Comparison of ENCODE assay signal across 27 cellular contexts in the genomic region with DNA sequence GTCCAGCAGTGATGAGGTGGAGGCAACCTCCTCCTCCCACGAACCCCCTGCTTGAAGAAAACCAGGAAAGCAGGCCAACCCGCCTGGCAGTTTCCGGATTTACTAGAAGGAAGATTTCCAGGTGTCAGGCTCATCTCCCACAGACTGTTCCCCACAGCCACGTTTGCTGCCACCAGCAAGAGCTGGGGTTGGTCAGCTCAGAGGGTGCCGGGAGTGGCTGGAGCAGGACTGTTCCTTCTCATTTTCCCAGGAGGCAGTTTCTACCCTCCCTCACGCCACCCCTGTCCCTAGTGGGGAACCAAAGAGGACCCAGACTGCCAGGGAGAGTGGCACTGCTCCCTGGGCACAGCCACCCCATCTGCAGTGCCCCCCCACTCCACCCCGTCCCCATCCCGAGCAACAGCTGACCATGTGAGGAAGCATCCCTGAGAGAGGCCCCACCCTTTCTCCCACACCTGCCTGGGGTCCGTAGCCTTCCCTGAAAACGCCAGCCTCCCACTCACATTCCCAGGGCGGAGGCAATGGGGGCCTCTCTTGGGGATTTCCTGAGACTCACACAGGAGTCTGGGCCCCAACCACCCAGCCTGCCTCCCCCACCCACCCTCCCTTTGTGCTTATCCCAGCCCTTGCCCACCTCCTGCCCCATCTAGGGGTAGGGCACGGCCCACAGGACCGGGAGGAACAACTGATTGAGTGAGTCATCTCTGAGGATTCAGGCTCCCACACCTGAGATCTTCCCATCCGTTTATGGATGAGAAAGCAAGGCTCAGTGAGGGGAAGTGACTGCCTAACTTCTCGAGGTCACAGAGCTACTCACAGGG. TPM values are rescaled to one million over a fixed set of nuclear protein-coding genes. Genes with fewer than 3 reads are reported as not detected.
A peak's percentile ranks its signal among the peaks of the same experiment; 100 is the strongest.
DNase-seq lines count a peak whose midpoint lies in the region; ATAC-seq, FAIRE-seq and TF ChIP-seq lines count a peak whose summit lies in the region.
"Had no signal": no experiment of that assay in that cellular context is flagged by ENCODE, and none has a peak within 500 bp of the region (broad histone marks: within the 10 kb centered on the region; RNA-seq: fewer than 3 reads in every experiment).

No MANE protein-coding gene starts in this region.

- no peak for TF ChIP-seq CTCF in A549 (IDR thresholded peaks at IDR 0.05)
- no peak for TF ChIP-seq CTCF in Panc1 (IDR thresholded peaks at IDR 0.05)
- TF ChIP-seq CTCF in epithelial cell of esophagus (IDR thresholded peaks at IDR 0.05; ENCODE audit: insufficient read depth, low read depth, low read length, missing control alignments), result no peak
- no peak for TF ChIP-seq CTCF in omental fat pad (IDR thresholded peaks at IDR 0.05)
- no peak for TF ChIP-seq CTCF in vagina (IDR thresholded peaks at IDR 0.05)
- no peak for TF ChIP-seq CTCF in GM23338 (conservative IDR thresholded peaks at IDR 0.05; ENCODE audit: low read depth in 2 of 2)

- CTCF ChIA-PET in A549 (lab: Yijun Ruan, JAX) (interaction anchor here (0.6 to 1.5 kb wide), 6 partner anchors 25 to 317 kb away, joined by 3 to 7 read pairs (median 4); no protein-coding TSS in a partner anchor), Panc1 (lab: Charles Lee) (no interaction called here)
- CTCF ChIA-PET in activated CD4-positive, alpha-beta T cell treated with anti-CD3 and anti-CD28 coated beads, Interleukin-2, amount 10 ng/mL, durations not matched to agents 7 days and 5 days (lab: Charles Lee), result no interaction called here

- no peak overlapping the region for H3K4me3 Mint-ChIP-seq in activated CD4-positive, alpha-beta T cell treated with anti-CD3 and anti-CD28 coated beads, Interleukin-2, amount 10 ng/mL, durations not matched to agents 7 days and 5 days
- H3K4me3 Mint-ChIP-seq in GM23338, result no peak overlapping the region
- H3K4me3 Mint-ChIP-seq: central memory CD8-positive, alpha-beta T cell; IgD-negative memory B cell had no signal

- H3K27ac ChIP-seq in A549, result no peak overlapping the region
- H3K27ac ChIP-seq in Panc1 (ENCODE audit: low read length), result no peak overlapping the region
- H3K27ac ChIP-seq in vagina, result no peak overlapping the region
- H3K27ac ChIP-seq in GM23338 (ENCODE audit: low read depth), result no peak overlapping the region
- H3K27ac ChIP-seq: esophagus muscularis mucosa, SJSA1, uterus, VCaP had no signal

- H3K4me3 ChIP-seq in A549 (no peak overlapping the region), Panc1 (ENCODE audit: low read depth in 2 of 2, low read length in 2 of 2) (no peak overlapping the region), epithelial cell of esophagus (ENCODE audit: low read length) (no peak overlapping the region), vagina (no peak overlapping the region), GM23338 (no peak overlapping the region)
- H3K4me3 ChIP-seq: esophagus muscularis mucosa, mucosa of descending colon, SJSA1, uterus had no signal

- no peak for TF ChIP-seq RAD21 in A549 (conservative IDR thresholded peaks at IDR 0.05 in 1 of 2, IDR thresholded peaks at IDR 0.05 in 1 of 2)

- no peak overlapping the region for H2AFZ ChIP-seq in GM23338

- H3K4me1 ChIP-seq in A549, result peaks cover 7% of the 10 kb centered on the region; the same call in 2 of the 3 replicates
- peaks cover 3% of the 10 kb centered on the region for H3K4me1 ChIP-seq in Panc1 (ENCODE audit: control insufficient read depth, insufficient read depth, low read length)
- H3K4me1 ChIP-seq in vagina, result peaks cover 25% of the 10 kb centered on the region
- H3K4me1 ChIP-seq in GM23338 (ENCODE audit: insufficient read depth), result no peaks in the 10 kb centered on the region
- H3K4me1 ChIP-seq: esophagus muscularis mucosa, uterus had no signal

- no peak for TF ChIP-seq EP300 in A549 (IDR thresholded peaks at IDR 0.05)

- H3K27me3 ChIP-seq in Panc1 (ENCODE audit: control insufficient read depth, insufficient read depth, low read length) (no peaks in the 10 kb centered on the region), vagina (no peaks in the 10 kb centered on the region), GM23338 (ENCODE audit: insufficient read depth) (no peaks in the 10 kb centered on the region)
- H3K27me3 ChIP-seq: SJSA1, uterus had no signal

- POLR2A ChIA-PET in A549 (lab: Yijun Ruan, JAX), result no interaction called here
- POLR2A ChIA-PET in Panc1 (lab: Charles Lee), result interaction anchor here (0.5 kb wide), 1 partner anchor 205 kb away, joined by 7 read pairs; no protein-coding TSS in a partner anchor
- POLR2A ChIA-PET in activated CD4-positive, alpha-beta T cell treated with anti-CD3 and anti-CD28 coated beads, Interleukin-2, amount 10 ng/mL, durations not matched to agents 7 days and 5 days (lab: Charles Lee), result no interaction called here

- H3K27ac Mint-ChIP-seq in activated CD4-positive, alpha-beta T cell treated with anti-CD3 and anti-CD28 coated beads, Interleukin-2, amount 10 ng/mL, durations not matched to agents 7 days and 5 days, result no peak overlapping the region
- no peak overlapping the region for H3K27ac Mint-ChIP-seq in GM23338
- H3K27ac Mint-ChIP-seq: IgD-negative memory B cell had no signal

- H3K9me2 ChIP-seq in GM23338 (ENCODE audit: insufficient read depth), result no peaks in the 10 kb centered on the region

- intact Hi-C loops in Panc1 (cut with micrococcal nuclease; ENCODE audit: unreplicated experiment), result no loop called here
- intact Hi-C loops in vagina (cut with DNase I), result no loop called here

- WGBS in A549 (ENCODE audit: missing lambda C conversion rate), result 45% methylated on average over 14 of the region's 15 CpGs

- H3F3A ChIP-seq in GM23338 (replicated peaks; ENCODE audit: low read depth), result no peaks in the 10 kb centered on the region

- ATAC-seq in A549, result peak; percentile 15 to 45; a peak in 3 of 6 replicates
- peak; percentile 27; the same call in 1 of the 2 replicates for ATAC-seq in Panc1
- peak; percentile 54 for ATAC-seq in omental fat pad (ENCODE audit: low FRiP score)
- no peak for ATAC-seq in GM23338
- ATAC-seq: left ventricle myocardium superior, mucosa of descending colon had no signal

- H3K9me3 ChIP-seq in A549, result no peaks in the 10 kb centered on the region
- H3K9me3 ChIP-seq in Panc1 (ENCODE audit: control insufficient read depth, insufficient read depth, low read depth, low read length), result no peaks in the 10 kb centered on the region
- no peaks in the 10 kb centered on the region for H3K9me3 ChIP-seq in vagina
- H3K9me3 ChIP-seq: esophagus muscularis mucosa, mucosa of descending colon, SJSA1, uterus had no signal

- H3K4me2 ChIP-seq in A549, result no peak overlapping the region
- H3K4me2 ChIP-seq in GM23338, result no peak overlapping the region

- TF ChIP-seq POLR2A in A549 (IDR thresholded peaks at IDR 0.05; ENCODE audit: low read length) (no peak), vagina (IDR thresholded peaks at IDR 0.05) (no peak)

- DNase-seq in A549 (ENCODE audit: low read depth in 1 of 2, low spot score in 1 of 2) (no peak), Panc1 (ENCODE audit: low read depth, low spot score) (no peak), epithelial cell of esophagus (ENCODE audit: low read depth) (peak; percentile 94), omental fat pad (ENCODE audit: low spot score) (no peak), vagina (ENCODE audit: extremely low spot score in 2 of 2) (no peak), GM23338 (ENCODE audit: low spot score) (no peak), OCI-M1 (lab: John Stamatoyannopoulos, UW) (no peak)
- DNase-seq in activated CD4-positive, alpha-beta T cell treated with anti-CD3 and anti-CD28 coated beads, Interleukin-2, amount 10 ng/mL, durations not matched to agents 7 days and 5 days, result no peak
- DNase-seq: activated CD4-positive, alpha-beta T cell treated with anti-CD3 and anti-CD28 coated beads, Interleukin-2, amount 50 U/mL, for 48 hours; amygdala; Calu3; left ventricle myocardium superior; mucosa of descending colon; NCI-H748 treated with DMSO at 0.1 percent for 48 hours; retina; stimulated activated CD4-positive, alpha-beta T cell treated with anti-CD3 and anti-CD28 coated beads, Interleukin-12 subunit alpha, Interleukin-12 subunit beta, amount 100 ng/mL, for 4 hours; T-helper 2 cell; uterus had no signal

- no peaks in the 10 kb centered on the region for H3K36me3 Mint-ChIP-seq in activated CD4-positive, alpha-beta T cell treated with anti-CD3 and anti-CD28 coated beads, Interleukin-2, amount 10 ng/mL, durations not matched to agents 7 days and 5 days (ENCODE audit: low read depth)
- H3K36me3 Mint-ChIP-seq in GM23338 (ENCODE audit: low read depth), result no peaks in the 10 kb centered on the region
- H3K36me3 Mint-ChIP-seq: IgD-negative memory B cell had no signal

- H3K9me3 Mint-ChIP-seq in activated CD4-positive, alpha-beta T cell treated with anti-CD3 and anti-CD28 coated beads, Interleukin-2, amount 10 ng/mL, durations not matched to agents 7 days and 5 days, result no peaks in the 10 kb centered on the region
- no peaks in the 10 kb centered on the region; the same call in 2 of the 3 replicates for H3K9me3 Mint-ChIP-seq in GM23338
- H3K9me3 Mint-ChIP-seq: central memory CD8-positive, alpha-beta T cell; IgD-negative memory B cell had no signal

- in situ Hi-C loops in Panc1 (cut with HindIII; ENCODE audit: low pct_unique_long_range_greater_than_20kb, low sequenced_read_pairs), result no loop called here

- no peaks in the 10 kb centered on the region for H3K4me1 Mint-ChIP-seq in activated CD4-positive, alpha-beta T cell treated with anti-CD3 and anti-CD28 coated beads, Interleukin-2, amount 10 ng/mL, durations not matched to agents 7 days and 5 days
- H3K4me1 Mint-ChIP-seq in GM23338, result peaks cover 17% of the 10 kb centered on the region; the same call in 2 of the 3 replicates
- H3K4me1 Mint-ChIP-seq: central memory CD8-positive, alpha-beta T cell had no signal

- no peaks in the 10 kb centered on the region for H3K79me2 ChIP-seq in GM23338 (replicated peaks; ENCODE audit: insufficient read depth)

- no peaks in the 10 kb centered on the region for H3K27me3 Mint-ChIP-seq in activated CD4-positive, alpha-beta T cell treated with anti-CD3 and anti-CD28 coated beads, Interleukin-2, amount 10 ng/mL, durations not matched to agents 7 days and 5 days
- peaks cover 18% of the 10 kb centered on the region for H3K27me3 Mint-ChIP-seq in GM23338 (ENCODE audit: insufficient read depth, low read depth, poor library complexity)

- H3K36me3 ChIP-seq in Panc1 (ENCODE audit: control insufficient read depth, insufficient read depth, low read length), result no peaks in the 10 kb centered on the region
- no peaks in the 10 kb centered on the region for H3K36me3 ChIP-seq in vagina
- no peaks in the 10 kb centered on the region for H3K36me3 ChIP-seq in GM23338 (ENCODE audit: insufficient read depth)
- H3K36me3 ChIP-seq: esophagus muscularis mucosa, uterus had no signal

- FAIRE-seq in A549 (lab: Jason Lieb, UNC), result no peak
- FAIRE-seq: A204.1, GM18507 had no signal

- no peaks in the 10 kb centered on the region for H4K20me1 ChIP-seq in GM23338 (replicated peaks; ENCODE audit: insufficient read depth)

- no TSS peak for BruUV-seq in Panc1 (replicated peaks; lab: Mats Ljungman, UMichigan)

RNA-seq across cellular contexts. Expression of a gene that starts 5.8 kb away (rescaled TPM):
- polyA plus RNA-seq in A549 (2011; rRNA removed), result 0.78 and 1.2 TPM in 2 replicates
- polyA plus RNA-seq in A549 (2012; cell fraction: cytosol; rRNA removed), result 1.1 and 1.4 TPM in 2 replicates
- 1.2 and 2.0 TPM in 2 replicates for polyA plus RNA-seq in A549 (2012; cell fraction: nucleus; rRNA removed)
- polyA plus RNA-seq in A549 (2017; fragmentation: RNase III; extraction: RNeasy Plus Mini Kit Qiagen cat#74134 plus additional on column Dnase treatment), result 0.43 to 0.57 TPM (median 0.56 TPM) in 3 replicates
- 0.83 and 1.2 TPM in 2 replicates for polyA minus RNA-seq in A549 (2011; rRNA and poly(A)+ RNA removed)
- total RNA-seq in Panc1 (2021; ENCODE audit: unreplicated experiment), result 1.9 TPM
- 4.7 TPM for polyA plus RNA-seq in Panc1 (2012; ENCODE audit: insufficient read length)
- under 1 TPM in 1 of 4 donors, not detected in 3; 0.56 TPM for total RNA-seq in omental fat pad
- total RNA-seq in activated CD4-positive, alpha-beta T cell treated with anti-CD3 and anti-CD28 coated beads, Interleukin-2, amount 10 ng/mL, durations not matched to agents 7 days and 5 days, result under 1 TPM in 1 of 2 experiments, not detected in 1; 0.25 TPM
- 165 TPM for total RNA-seq in vagina
- 0.63 TPM in 1 of 2 replicates, not detected in the other for total RNA-seq in GM23338 (2014; rRNA removed; shearing (Covaris generic))
- 1.8 TPM in 2 replicates for polyA plus RNA-seq in GM23338 (2016; fragmentation: Nextera tagmentation; extraction: Ambion mirVana)
- total RNA-seq: left ventricle myocardium superior had no signal
- polyA plus RNA-seq: IgD-negative memory B cell had no signal

RNA-seq across cellular contexts. Expression of a gene that starts 6.0 kb away (rescaled TPM):
- 0.21 and 0.28 TPM in 2 replicates for polyA plus RNA-seq in A549 (2011; rRNA removed)
- 0.13 and 0.28 TPM in 2 replicates for polyA plus RNA-seq in A549 (2012; cell fraction: cytosol; rRNA removed)
- 0.53 and 0.90 TPM in 2 replicates for polyA plus RNA-seq in A549 (2012; cell fraction: nucleus; rRNA removed)
- 0.44 TPM in 1 of 3 replicates, not detected in the others for polyA plus RNA-seq in A549 (2017; fragmentation: RNase III; extraction: RNeasy Plus Mini Kit Qiagen cat#74134 plus additional on column Dnase treatment)
- 0.29 and 0.70 TPM in 2 replicates for polyA minus RNA-seq in A549 (2011; rRNA and poly(A)+ RNA removed)
- total RNA-seq in Panc1 (2021; ENCODE audit: unreplicated experiment), result 1.6 TPM
- polyA plus RNA-seq in Panc1 (2012; ENCODE audit: insufficient read length), result 2.7 TPM
- total RNA-seq in omental fat pad, result 100 to 1,000 TPM in 1 of 4 donors, 1 to 10 TPM in 2, under 1 TPM in 1; 0.84 to 158 (median 7.6) TPM
- total RNA-seq in activated CD4-positive, alpha-beta T cell treated with anti-CD3 and anti-CD28 coated beads, Interleukin-2, amount 10 ng/mL, durations not matched to agents 7 days and 5 days, result not detected
- 872 TPM for total RNA-seq in vagina
- not detected in 2 replicates for total RNA-seq in GM23338 (2014; rRNA removed; shearing (Covaris generic))
- polyA plus RNA-seq in GM23338 (2016; fragmentation: Nextera tagmentation; extraction: Ambion mirVana), result not detected in 2 replicates
- total RNA-seq: left ventricle myocardium superior, mucosa of descending colon, uterus had no signal
- polyA plus RNA-seq: IgD-negative memory B cell had no signal

RNA-seq across cellular contexts. Expression of a gene that starts 31.9 kb away (rescaled TPM):
- polyA plus RNA-seq in A549 (2011; rRNA removed), result 0.04 TPM in 1 of 2 replicates, not detected in the other
- 0.05 and 0.08 TPM in 2 replicates for polyA plus RNA-seq in A549 (2012; cell fraction: cytosol; rRNA removed)
- 0.17 and 0.31 TPM in 2 replicates for polyA plus RNA-seq in A549 (2012; cell fraction: nucleus; rRNA removed)
- 0.07 to 0.10 TPM (median 0.09 TPM) in 3 replicates for polyA plus RNA-seq in A549 (2017; fragmentation: RNase III; extraction: RNeasy Plus Mini Kit Qiagen cat#74134 plus additional on column Dnase treatment)
- polyA minus RNA-seq in A549 (2011; rRNA and poly(A)+ RNA removed), result 0.21 TPM in 1 of 2 replicates, not detected in the other
- total RNA-seq in Panc1 (2021; ENCODE audit: unreplicated experiment), result not detected
- 0.78 TPM for polyA plus RNA-seq in Panc1 (2012; ENCODE audit: insufficient read length)
- 1 to 10 TPM in 2 of 4 donors, under 1 TPM in 1, not detected in 1; 0.56 to 4.0 (median 3.0) TPM for total RNA-seq in omental fat pad
- not detected for total RNA-seq in activated CD4-positive, alpha-beta T cell treated with anti-CD3 and anti-CD28 coated beads, Interleukin-2, amount 10 ng/mL, durations not matched to agents 7 days and 5 days
- total RNA-seq in vagina, result 1,546 TPM
- not detected in 2 replicates for total RNA-seq in GM23338 (2014; rRNA removed; shearing (Covaris generic))
- not detected in 2 replicates for polyA plus RNA-seq in GM23338 (2016; fragmentation: Nextera tagmentation; extraction: Ambion mirVana)
- total RNA-seq: left ventricle myocardium superior had no signal
- polyA plus RNA-seq: IgD-negative memory B cell had no signal

RNA-seq across cellular contexts. Expression of a gene that starts 46.7 kb away (rescaled TPM):
- polyA plus RNA-seq in A549 (2011; rRNA removed) (not detected in 2 replicates), A549 (2017; fragmentation: RNase III; extraction: RNeasy Plus Mini Kit Qiagen cat#74134 plus additional on column Dnase treatment) (not detected in 3 replicates), GM23338 (2016; fragmentation: Nextera tagmentation; extraction: Ambion mirVana) (not detected in 2 replicates)
- not detected in 2 replicates for polyA plus RNA-seq in A549 (2012; cell fraction: cytosol; rRNA removed)
- polyA plus RNA-seq in A549 (2012; cell fraction: nucleus; rRNA removed), result not detected in 2 replicates
- not detected in 2 replicates for polyA minus RNA-seq in A549 (2011; rRNA and poly(A)+ RNA removed)
- total RNA-seq in Panc1 (2021; ENCODE audit: unreplicated experiment) (not detected), omental fat pad (not detected), vagina (not detected)
- not detected for polyA plus RNA-seq in Panc1 (2012; ENCODE audit: insufficient read length)
- total RNA-seq in activated CD4-positive, alpha-beta T cell treated with anti-CD3 and anti-CD28 coated beads, Interleukin-2, amount 10 ng/mL, durations not matched to agents 7 days and 5 days, result not detected
- total RNA-seq in GM23338 (2014; rRNA removed; shearing (Covaris generic)), result not detected in 2 replicates
- total RNA-seq: Calu3, esophagus muscularis mucosa, left ventricle myocardium superior, M059J, mucosa of descending colon, SJSA1 had no signal
- polyA plus RNA-seq: BJ, IgD-negative memory B cell had no signal

Comparison
In these comparisons a context has a peak if more than half of its experiments do, and no peak if none do; other contexts are left out.
1. RNA of a gene that starts 5.8 kb away (total RNA-seq): 165 TPM in vagina (single experiment); 1.9 TPM in Panc1 (single experiment), 0.63 TPM in GM23338, 0.25 TPM in activated CD4-positive, alpha-beta T cell treated with anti-CD3 and anti-CD28 coated beads, Interleukin-2, amount 10 ng/mL, durations not matched to agents 7 days and 5 days and 0.56 TPM in omental fat pad; every median in the first group is over 10 times any median in the second.
2. RNA of a gene that starts 31.9 kb away (total RNA-seq): 1,546 TPM in vagina (single experiment); 0.56 to 4.0 TPM in omental fat pad, not detected in Panc1 (single experiment), not detected in activated CD4-positive, alpha-beta T cell treated with anti-CD3 and anti-CD28 coated beads, Interleukin-2, amount 10 ng/mL, durations not matched to agents 7 days and 5 days and not detected in GM23338; every median in the first group is over 100 times any median in the second.